Comparison of ENCODE assay signal across 28 cellular contexts in genomic region chr2:228261546-228261945, GRCh38.
"Had no signal": no experiment of that assay in that cellular context is flagged by ENCODE, and none has a peak within 500 bp of the region (broad histone marks: within the 10 kb centered on the region; RNA-seq: fewer than 3 reads in every experiment).

No MANE protein-coding gene starts in this region.

- DNase-seq: colonic mucosa; cortex of kidney; dermis blood vessel endothelial cell; dorsolateral prefrontal cortex; effector CD4-positive, alpha-beta T cell; effector CD8-positive, alpha-beta T cell; effector memory CD4-positive, alpha-beta T cell; effector memory CD8-positive, alpha-beta T cell; endodermal cell; erythroblast; esophagus squamous epithelium; foreskin fibroblast; foreskin keratinocyte; gastrocnemius medialis; glutamatergic neuron; head of caudate nucleus; heart left ventricle; heart right ventricle had no signal

- H3K9me3 ChIP-seq: colonic mucosa, esophagus muscularis mucosa, esophagus squamous epithelium, gastrocnemius medialis, gastroesophageal sphincter, heart left ventricle had no signal

- ATAC-seq: effector memory CD8-positive, alpha-beta T cell; esophagus mucosa; foreskin keratinocyte; gastrocnemius medialis; gastroesophageal sphincter; heart left ventricle; heart right ventricle had no signal

- H3K36me3 ChIP-seq: colonic mucosa, esophagus muscularis mucosa, esophagus squamous epithelium, gastrocnemius medialis, gastroesophageal sphincter, heart left ventricle, heart right ventricle had no signal

- H3K27ac ChIP-seq: colonic mucosa, coronary artery, dorsolateral prefrontal cortex, epithelial cell of prostate, esophagus muscularis mucosa, esophagus squamous epithelium, foreskin keratinocyte, gastrocnemius medialis, gastroesophageal sphincter, heart left ventricle, heart right ventricle had no signal

- H3K27me3 ChIP-seq: colonic mucosa, esophagus muscularis mucosa, esophagus squamous epithelium, foreskin keratinocyte, gastrocnemius medialis, gastroesophageal sphincter, heart left ventricle, heart right ventricle had no signal

- H3K4me1 ChIP-seq: colonic mucosa, esophagus muscularis mucosa, esophagus squamous epithelium, foreskin keratinocyte, gastrocnemius medialis, gastroesophageal sphincter, heart left ventricle, heart right ventricle had no signal

- H3K4me3 ChIP-seq: colonic mucosa, coronary artery, dorsolateral prefrontal cortex, esophagus muscularis mucosa, esophagus squamous epithelium, gastrocnemius medialis, gastroesophageal sphincter, heart left ventricle, heart right ventricle had no signal

- H3K4me1 Mint-ChIP-seq: endodermal cell had no signal

- H3K27me3 Mint-ChIP-seq: dendritic cell treated with granulocyte-macrophage colony-stimulating factor and Interleukin-4, amounts not matched to agents 40 ng/mL and 50 ng/mL, for 4 days; effector memory CD8-positive, alpha-beta T cell had no signal

- FAIRE-seq: colon, endometrium, endothelial cell of umbilical vein, frontal cortex had no signal

- H3K4me3 Mint-ChIP-seq: dendritic cell treated with granulocyte-macrophage colony-stimulating factor and Interleukin-4, amounts not matched to agents 40 ng/mL and 50 ng/mL, for 4 days; effector memory CD8-positive, alpha-beta T cell; endodermal cell had no signal

- H3K27ac Mint-ChIP-seq: dendritic cell treated with granulocyte-macrophage colony-stimulating factor and Interleukin-4, amounts not matched to agents 40 ng/mL and 50 ng/mL, for 4 days; effector memory CD8-positive, alpha-beta T cell; endodermal cell had no signal
